18 cellular contexts compared by ENCODE assay signal in the genomic region with DNA sequence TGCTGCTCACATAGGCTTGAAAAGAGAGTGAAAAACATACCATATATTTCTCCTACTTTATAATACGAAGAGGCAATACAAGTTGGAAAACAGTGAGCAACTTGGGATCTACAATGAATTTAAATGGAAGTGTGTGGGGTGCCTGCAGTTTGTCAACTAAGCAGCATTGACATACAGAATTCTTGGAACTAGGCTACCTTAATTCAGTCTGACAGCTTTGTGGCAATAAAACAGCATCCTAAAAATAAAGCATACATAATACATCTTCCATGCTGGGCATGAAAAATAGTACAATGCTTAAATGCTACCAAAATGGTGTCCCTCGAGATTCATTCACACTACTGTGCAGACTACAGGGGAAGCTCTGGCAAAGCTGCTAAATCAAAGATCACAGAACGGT. TPM values are rescaled to one million over a fixed set of nuclear protein-coding genes. Genes with fewer than 3 reads are reported as not detected.
A peak's percentile ranks its signal among the peaks of the same experiment; 100 is the strongest.
DNase-seq lines count a peak whose midpoint lies in the region; ATAC-seq, FAIRE-seq and TF ChIP-seq lines count a peak whose summit lies in the region.
"Had no signal": no experiment of that assay in that cellular context is flagged by ENCODE, and none has a peak within 500 bp of the region (broad histone marks: within the 10 kb centered on the region; RNA-seq: fewer than 3 reads in every experiment).

No MANE protein-coding gene starts in this region.

- no peak overlapping the region for H2BK120ac ChIP-seq in H1 (replicated peaks; ENCODE audit: low read depth, low read length)

- H2BK20ac ChIP-seq in H1 (ENCODE audit: low read length): no peak overlapping the region

- H4K20me1 ChIP-seq in H1 (replicated peaks in 1 of 2; ENCODE audit: control insufficient read depth in 1 of 2, insufficient read depth in 2 of 2, low read length in 2 of 2): no peaks in the 10 kb centered on the region
- H4K20me1 ChIP-seq: BLaER1 had no signal

- H3K79me2 ChIP-seq in H1 (ENCODE audit: control insufficient read depth in 1 of 2, insufficient read depth in 2 of 2, low read length in 2 of 2): no peaks in the 10 kb centered on the region

- POLR2A ChIA-PET in H1 (lab: Charles Lee; ENCODE audit: partially characterized antibody): no interaction called here

- no peak overlapping the region for H2AK5ac ChIP-seq in H1 (ENCODE audit: low read depth, low read length)

- H3K23me2 ChIP-seq in H1 (ENCODE audit: low read depth, low read length): no peaks in the 10 kb centered on the region

- H2BK15ac ChIP-seq in H1 (ENCODE audit: low read length): no peak overlapping the region

- H3K27me3 ChIP-seq in H1 (replicated peaks in 1 of 4; ENCODE audit: control insufficient read depth in 3 of 4, extremely low read depth in 1 of 4, insufficient read depth in 3 of 4, low read length in 3 of 4) (no peaks in the 10 kb centered on the region), muscle layer of duodenum (ENCODE audit: low read depth, low read length) (no peaks in the 10 kb centered on the region), thoracic aorta (replicated peaks; ENCODE audit: insufficient read depth) (no peaks in the 10 kb centered on the region)
- H3K27me3 ChIP-seq: BLaER1 had no signal

- CTCF ChIA-PET in H1 (lab: Charles Lee; ENCODE audit: partially characterized antibody): interaction anchor here (1.3 to 5.4 kb wide), 2 partner anchors 7 to 37 kb away, joined by 3 to 23 read pairs; a partner anchor contains a TSS

- TF ChIP-seq RAD21 in H1 (IDR thresholded peaks at IDR 0.05 in 1 of 2, conservative IDR thresholded peaks at IDR 0.05 in 1 of 2; ENCODE audit: low read depth in 2 of 2, low read length in 2 of 2): no peak

- H3K4ac ChIP-seq in H1 (replicated peaks; ENCODE audit: insufficient read length, low read depth, low read length): no peak overlapping the region

- H3K36me3 ChIP-seq in H1 (ENCODE audit: control insufficient read depth in 2 of 4, insufficient read depth in 4 of 4, low read length in 3 of 4) (no peaks in the 10 kb centered on the region), muscle layer of duodenum (ENCODE audit: control insufficient read depth in 1 of 2, insufficient read depth in 2 of 2, low read length in 2 of 2) (no peaks in the 10 kb centered on the region), thoracic aorta (no peaks in the 10 kb centered on the region)
- H3K36me3 ChIP-seq: BLaER1, WERI-Rb-1 had no signal

- H3K18ac ChIP-seq in H1 (ENCODE audit: extremely low read depth, low read length): no peak overlapping the region

- no peak overlapping the region for H4K5ac ChIP-seq in H1 (ENCODE audit: insufficient read length, low read depth, low read length)

- H3K27ac ChIP-seq in H1 (ENCODE audit: low read depth, low read length) (no peak overlapping the region), muscle layer of duodenum (ENCODE audit: low read length) (peak overlapping the region; percentile 50), thoracic aorta (peak overlapping the region; percentile 35 to 93)
- H3K27ac ChIP-seq: BLaER1, WERI-Rb-1 had no signal

- FAIRE-seq in TTC549 (lab: Jason Lieb, UNC) (peak; percentile 29), H1 (lab: Jason Lieb, UNC) (no peak)
- FAIRE-seq: RCC 7860 had no signal

- H4K8ac ChIP-seq in H1 (ENCODE audit: extremely low read depth, insufficient read depth, low read length): no peak overlapping the region

- H3K9me3 ChIP-seq in H1 (ENCODE audit: insufficient read depth in 2 of 2, low read depth in 1 of 2, low read length in 1 of 2) (no peaks in the 10 kb centered on the region), muscle layer of duodenum (ENCODE audit: control insufficient read depth in 1 of 2, low read length in 2 of 2) (no peaks in the 10 kb centered on the region), thoracic aorta (no peaks in the 10 kb centered on the region)
- H3K9me3 ChIP-seq: BLaER1 had no signal

- TF ChIP-seq POLR2A in H1 (IDR thresholded peaks at IDR 0.05; ENCODE audit: control extremely low read depth in 1 of 2, low read depth in 2 of 2, low read length in 2 of 2): no peak

- no peak overlapping the region for H4K91ac ChIP-seq in H1 (replicated peaks; ENCODE audit: insufficient read length, low read length)

- no peak overlapping the region for H3K56ac ChIP-seq in H1 (replicated peaks; ENCODE audit: insufficient read length, low read depth, low read length)

- no peak overlapping the region for H3K9ac ChIP-seq in H1 (replicated peaks in 1 of 4; ENCODE audit: extremely low read depth in 1 of 4, low read depth in 3 of 4, low read length in 3 of 4)
- H3K9ac ChIP-seq: BLaER1 had no signal

- H3K4me1 ChIP-seq in H1 (replicated peaks in 1 of 4; ENCODE audit: control insufficient read depth in 3 of 4, insufficient read depth in 4 of 4, low read length in 3 of 4): no peaks in the 10 kb centered on the region
- peaks cover 0 to 11% of the 10 kb centered on the region in 2 donors for H3K4me1 ChIP-seq in muscle layer of duodenum (ENCODE audit: control insufficient read depth in 1 of 2, insufficient read depth in 2 of 2, low read length in 2 of 2)
- peaks cover 16 to 78% of the 10 kb centered on the region in 2 donors for H3K4me1 ChIP-seq in thoracic aorta (ENCODE audit: control insufficient read depth in 1 of 2, low read depth in 2 of 2)

- TF ChIP-seq EP300 in H1 (IDR thresholded peaks at IDR 0.05; ENCODE audit: borderline replicate concordance in 1 of 2, low read depth in 2 of 2, low read length in 2 of 2): no peak

- H3K4me3 ChIP-seq in H1 (ENCODE audit: extremely low read depth in 1 of 4, insufficient read depth in 2 of 4, low read depth in 3 of 4, low read length in 4 of 4): no peak overlapping the region
- peak overlapping the region; percentile 31 to 45 for H3K4me3 ChIP-seq in muscle layer of duodenum (ENCODE audit: low read depth in 1 of 2, low read length in 2 of 2)
- H3K4me3 ChIP-seq in thoracic aorta: peak overlapping the region; percentile 84
- H3K4me3 ChIP-seq: BLaER1, lung had no signal

- H3K79me1 ChIP-seq in H1 (ENCODE audit: low read depth, low read length): no peaks in the 10 kb centered on the region

- DNase-seq in H1 (ENCODE audit: low read depth in 1 of 2, low spot score in 2 of 2) (no peak), thoracic aorta (ENCODE audit: low spot score) (no peak), hippocampal formation (lab: John Stamatoyannopoulos, UW) (no peak), COR-L47 (lab: John Stamatoyannopoulos, UW) (no peak)
- DNase-seq in activated effector memory CD4-positive, alpha-beta T cell treated with anti-CD3 and anti-CD28 coated beads, Interleukin-2, amount 50 U/mL, for 16 hours: no peak
- DNase-seq: DMS153; NCI-H2029; NCI-H526 treated with DMSO at 0.1 percent for 48 hours; stimulated activated naive CD4-positive, alpha-beta T cell; T-cell; WERI-Rb-1 had no signal

- ATAC-seq in thoracic aorta (ENCODE audit: insufficient number of reproducible peaks, low FRiP score, low read depth) (no peak), HG02938 (IDR thresholded peaks at IDR 0.05; ENCODE audit: unreplicated experiment) (no peak)
- ATAC-seq: activated T-helper 17 cell treated with anti-CD3 and anti-CD28 coated beads, Interleukin-2, amount 50 U/mL, for 72 hours; T-cell had no signal

- no peak overlapping the region for H3K23ac ChIP-seq in H1 (ENCODE audit: insufficient read length)

- H2BK5ac ChIP-seq in H1 (ENCODE audit: low read depth, low read length): no peak overlapping the region

- H2AFZ ChIP-seq in H1 (ENCODE audit: low read length): 0 out of 2 replicates have a peak overlapping the region, but pooled peaks have one; percentile 50

- no peak overlapping the region for H3K4me2 ChIP-seq in H1 (ENCODE audit: insufficient read depth in 1 of 2, low read depth in 2 of 2, low read length in 2 of 2)
- H3K4me2 ChIP-seq: BLaER1 had no signal

- whole genome bisulfite sequencing in H1 (ENCODE audit: extremely low coverage in 1 of 2, insufficient coverage in 1 of 2, insufficient read length in 1 of 2, insufficient replicate concordance in 2 of 2, low coverage in 1 of 2, low lambda C conversion rate in 2 of 2, missing lambda C conversion rate in 1 of 2), 2 experiments: 86% methylated on average over 3 of the region's 3 CpGs; no CpG with 5 or more reads in 1 of the 2 experiments

- H3K14ac ChIP-seq in H1 (ENCODE audit: insufficient read length): no peak overlapping the region

- no peak overlapping the region for H2BK12ac ChIP-seq in H1 (ENCODE audit: low read depth, low read length)

- no peak for TF ChIP-seq CTCF in H1 (IDR thresholded peaks at IDR 0.05; ENCODE audit: control extremely low read depth in 1 of 3, insufficient read depth in 1 of 3, low read depth in 1 of 3, low read length in 3 of 3)
- no peak for TF ChIP-seq CTCF in thoracic aorta (IDR thresholded peaks at IDR 0.05)

TF ChIP-seq in H1, 55 proteins besides CTCF, POLR2A, EP300 and RAD21:
- no peak for TF ChIP-seq TEAD4 (IDR thresholded peaks at IDR 0.05; ENCODE audit: low read depth, low read length)
- TF ChIP-seq ZNF274 (IDR thresholded peaks at IDR 0.05; ENCODE audit: borderline replicate concordance, extremely low read depth, low read length): no peak
- no peak for TF ChIP-seq JUND (IDR thresholded peaks at IDR 0.05; ENCODE audit: low read length)
- TF ChIP-seq EZH2 (IDR thresholded peaks at IDR 0.05; ENCODE audit: low read depth, low read length, severe bottlenecking): no peak
- TF ChIP-seq CTBP2 (IDR thresholded peaks at IDR 0.05; ENCODE audit: borderline replicate concordance, insufficient read depth, insufficient read length, low read length): no peak
- no peak for TF ChIP-seq GABPA (IDR thresholded peaks at IDR 0.05; ENCODE audit: borderline replicate concordance, insufficient read depth, low read length)

RNA-seq across cellular contexts. Expression of a gene that starts 8.0 kb away (rescaled TPM):
- total RNA-seq in H1 (2021; fragmentation: NEBNext Ultra II Directional; extraction: Animal tissue kit (Norgen Biotek cat#: 25700)): not detected in 2 replicates
- polyA plus RNA-seq in H1 (2011; rRNA removed): 0.02 TPM in 1 of 2 replicates, not detected in the other
- 0.03 TPM for polyA plus RNA-seq in H1 (2011; cell fraction: cytosol; rRNA removed)
- not detected for polyA plus RNA-seq in H1 (2011; cell fraction: nucleus; rRNA removed)
- polyA plus RNA-seq in H1 (2012, experiment 1 of 2): 0.08 to 0.25 TPM in 2 of 4 replicates, not detected in the others
- polyA plus RNA-seq in H1 (2012, experiment 2 of 2): not detected
- polyA plus RNA-seq in H1 (2013, experiment 1 of 2): 0.02 TPM
- polyA plus RNA-seq in H1 (2013, experiment 2 of 2): 0.06 TPM
- polyA minus RNA-seq in H1 (2011; rRNA and poly(A)+ RNA removed): not detected in 2 replicates
- not detected for polyA minus RNA-seq in H1 (2011; cell fraction: cytosol; rRNA and poly(A)+ RNA removed)
- polyA minus RNA-seq in H1 (2011; cell fraction: nucleus; rRNA and poly(A)+ RNA removed): not detected
- 100 to 1,000 TPM; 147 to 169 TPM for total RNA-seq in thoracic aorta
- total RNA-seq: activated T-helper 17 cell treated with anti-CD3 and anti-CD28 coated beads, Interleukin-2, amount 50 U/mL, for 72 hours had no signal

RNA-seq across cellular contexts. Expression of a gene that starts 45.4 kb away (rescaled TPM):
- total RNA-seq in H1 (2021; fragmentation: NEBNext Ultra II Directional; extraction: Animal tissue kit (Norgen Biotek cat#: 25700)): 1.6 and 2.6 TPM in 2 replicates
- polyA plus RNA-seq in H1 (2011; rRNA removed): 0.99 and 1.9 TPM in 2 replicates
- 1.3 TPM for polyA plus RNA-seq in H1 (2011; cell fraction: cytosol; rRNA removed)
- 2.3 TPM for polyA plus RNA-seq in H1 (2011; cell fraction: nucleus; rRNA removed)
- polyA plus RNA-seq in H1 (2012, experiment 1 of 2): 1.7 to 2.0 TPM (median 1.8 TPM) in 4 replicates
- 0.16 TPM for polyA plus RNA-seq in H1 (2012, experiment 2 of 2)
- polyA plus RNA-seq in H1 (2013, experiment 1 of 2): 1.8 TPM
- 1.9 TPM for polyA plus RNA-seq in H1 (2013, experiment 2 of 2)
- 3.5 and 7.0 TPM in 2 replicates for polyA minus RNA-seq in H1 (2011; rRNA and poly(A)+ RNA removed)
- polyA minus RNA-seq in H1 (2011; cell fraction: cytosol; rRNA and poly(A)+ RNA removed): 2.6 TPM
- polyA minus RNA-seq in H1 (2011; cell fraction: nucleus; rRNA and poly(A)+ RNA removed): 14.0 TPM
- total RNA-seq in thoracic aorta: 10 to 100 TPM; 22.6 to 24.2 TPM

Comparison
In these comparisons a context has a peak if more than half of its experiments do, and no peak if none do; other contexts are left out.
1. H3K4me3 ChIP-seq: peak in muscle layer of duodenum (2 of 2) and thoracic aorta (single experiment); none in H1 (0 of 4).
2. RNA of a gene that starts 8.0 kb away (total RNA-seq): 147 to 169 TPM in thoracic aorta; not detected in H1; every median in the first group is over 100 times any median in the second.